8 cellular contexts compared by ENCODE assay signal in the genomic region with DNA sequence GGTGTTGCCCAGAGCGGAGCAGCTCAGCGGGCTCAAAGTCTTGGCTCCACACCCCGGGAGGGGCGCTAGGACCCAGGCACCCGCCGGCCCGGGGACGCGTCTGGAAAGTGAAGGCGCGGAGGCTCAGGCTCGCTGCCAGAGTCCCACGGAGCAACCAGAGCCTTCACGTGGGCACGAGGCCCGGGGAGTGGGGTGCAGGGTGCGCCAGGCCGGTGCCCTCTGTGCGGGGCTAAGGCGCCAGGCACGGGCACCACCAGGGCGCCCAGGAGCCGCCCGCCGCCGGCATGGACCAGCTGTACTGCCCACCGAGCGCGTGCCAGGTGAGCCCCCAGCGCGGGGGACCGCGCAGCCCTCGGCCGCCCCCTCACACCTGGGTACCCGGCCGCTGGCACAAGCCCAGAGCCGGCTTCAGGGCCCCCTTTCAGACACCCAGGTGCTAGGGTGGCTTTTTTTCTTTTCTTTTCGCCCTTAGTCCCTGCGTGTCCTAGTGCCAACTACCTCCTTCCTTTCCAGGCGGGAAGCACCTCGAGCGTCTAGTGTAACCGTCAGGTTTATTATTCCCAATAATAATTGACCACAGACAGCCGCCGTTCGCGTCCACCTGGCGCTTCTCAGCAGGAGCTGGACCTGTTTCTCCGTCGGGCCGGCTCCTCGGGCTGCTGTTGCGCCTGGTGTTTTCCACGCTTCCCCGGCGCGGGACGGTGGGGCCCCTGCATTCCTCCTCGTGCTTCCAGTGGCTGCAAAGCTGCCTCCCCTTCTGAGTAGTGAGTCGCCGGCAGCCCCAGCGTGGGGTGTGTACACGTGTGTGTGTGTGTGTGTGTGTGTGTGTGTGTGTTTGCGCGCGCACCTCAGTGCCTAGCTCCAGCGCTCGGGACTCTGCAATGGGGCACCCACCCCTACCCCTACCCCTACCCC. TPM values are rescaled to one million over a fixed set of nuclear protein-coding genes. Genes with fewer than 3 reads are reported as not detected.
A peak's percentile ranks its signal among the peaks of the same experiment; 100 is the strongest.
DNase-seq lines count a peak whose midpoint lies in the region; ATAC-seq and TF ChIP-seq lines count a peak whose summit lies in the region.

No MANE protein-coding gene starts in this region.

- TF ChIP-seq EP300 in suprapubic skin (IDR thresholded peaks at IDR 0.05) = no peak

- 1% methylated on average over 34 of the region's 69 CpGs for WGBS in suprapubic skin

- no peaks in the 10 kb centered on the region for H3K36me3 ChIP-seq in suprapubic skin

- H3K27me3 ChIP-seq in suprapubic skin = peaks cover 37% of the 10 kb centered on the region

- peaks cover 15% of the 10 kb centered on the region for H3K4me1 ChIP-seq in suprapubic skin

- TF ChIP-seq CTCF in suprapubic skin (IDR thresholded peaks at IDR 0.05) = no peak

- no peaks in the 10 kb centered on the region for H3K9me3 ChIP-seq in suprapubic skin

- H3K27ac ChIP-seq in suprapubic skin = no peak overlapping the region

- peak overlapping the region; percentile 57 for H3K4me3 ChIP-seq in suprapubic skin

- TF ChIP-seq POLR2A in suprapubic skin (IDR thresholded peaks at IDR 0.05) = no peak

- DNase-seq in NCI-H510A treated with DMSO at 0.1 percent for 48 hours (lab: John Stamatoyannopoulos, UW) (peak; percentile 20), NCI-H510A (lab: John Stamatoyannopoulos, UW) (no peak), astrocyte of the hippocampus (ENCODE audit: low read depth, low spot score) (peak; percentile 41), left kidney (ENCODE audit: low read depth, low spot score) (peak; percentile 70), suprapubic skin (ENCODE audit: low spot score in 2 of 2) (no peak)
- DNase-seq in effector CD4-positive, alpha-beta T cell = no peak

- ATAC-seq in HG03432 (IDR thresholded peaks at IDR 0.05; ENCODE audit: unreplicated experiment) (no peak), GM18858 (IDR thresholded peaks at IDR 0.05; ENCODE audit: unreplicated experiment) (no peak)

RNA-seq across cellular contexts. Expression of gene PDE8B, which starts 30.1 kb away (rescaled TPM):
- total RNA-seq in suprapubic skin = 1 to 10 TPM; 1.1 to 3.9 (median 1.5) TPM

Comparison
In these comparisons a context has a peak if more than half of its experiments do, and no peak if none do; other contexts are left out.
1. DNase-seq: peak in NCI-H510A treated with DMSO at 0.1 percent for 48 hours (single experiment), astrocyte of the hippocampus (single experiment) and left kidney (single experiment); none in NCI-H510A (single experiment), suprapubic skin (0 of 2) and effector CD4-positive, alpha-beta T cell (single experiment).